Comparison of ENCODE assay signal across 12 cellular contexts in the genomic region with DNA sequence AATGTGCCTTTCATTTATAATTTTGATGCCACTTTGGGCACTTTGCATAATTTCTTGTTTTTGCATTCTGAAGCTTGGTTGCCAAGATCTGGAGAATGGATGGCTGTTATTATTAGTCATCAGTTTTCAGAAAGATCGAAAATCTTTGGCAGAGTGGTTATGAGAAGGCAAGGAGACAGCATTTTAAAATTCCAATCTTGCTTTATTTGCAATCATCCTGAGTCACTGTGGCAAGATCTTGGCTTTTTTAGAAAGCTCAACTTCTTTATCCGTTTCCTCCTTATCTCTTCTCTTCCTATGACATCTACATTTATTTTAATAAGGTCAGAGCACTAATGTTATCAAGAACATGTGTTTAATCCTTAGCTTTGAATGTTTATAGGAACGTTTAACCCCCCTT. TPM values are rescaled to one million over a fixed set of nuclear protein-coding genes. Genes with fewer than 3 reads are reported as not detected.
DNase-seq lines count a peak whose midpoint lies in the region; ATAC-seq, FAIRE-seq and TF ChIP-seq lines count a peak whose summit lies in the region.
"Had no signal": no experiment of that assay in that cellular context is flagged by ENCODE, and none has a peak within 500 bp of the region (broad histone marks: within the 10 kb centered on the region; RNA-seq: fewer than 3 reads in every experiment).

No MANE protein-coding gene starts in this region.

- H2AFZ ChIP-seq in K562 (ENCODE audit: low read depth, low read length): peak overlapping the region; percentile 88; the same call in 1 of the 2 replicates

- H3K4me2 ChIP-seq in K562 (ENCODE audit: insufficient read depth, low read length): no peak overlapping the region; the same call in 1 of the 2 replicates

- ATAC-seq in K562 (no peak), GM21825 (IDR thresholded peaks at IDR 0.05; ENCODE audit: unreplicated experiment) (no peak)

- in situ Hi-C loops in K562 (cut with MboI): no loop called here

- DNase-seq in K562 (ENCODE audit: extremely low read depth in 1 of 4, low spot score in 3 of 4) (no peak), glutamatergic neuron (no peak), tibial nerve (ENCODE audit: low spot score in 2 of 2) (no peak), C1 segment of cervical spinal cord (lab: John Stamatoyannopoulos, UW) (no peak)
- DNase-seq in activated CD4-positive, alpha-beta T cell treated with anti-CD3 and anti-CD28 coated beads for 1 hour: no peak
- DNase-seq: foreskin melanocyte, NCI-H1694, retina, uterus had no signal

- TF ChIP-seq RAD21 in K562 (CRISPR knock-in tag; conservative IDR thresholded peaks at IDR 0.05 in 1 of 2, IDR thresholded peaks at IDR 0.05 in 1 of 2): no peak

- no peak overlapping the region for H3K4me3 Mint-ChIP-seq in glutamatergic neuron (ENCODE audit: unreplicated experiment)
- H3K4me3 Mint-ChIP-seq: brain had no signal

- no peak for TF ChIP-seq POLR2A in K562 (conservative IDR thresholded peaks at IDR 0.05)
- no peak for TF ChIP-seq POLR2A in tibial nerve (IDR thresholded peaks at IDR 0.05)

- WGBS in HUES64: 88% methylated on average over 2 of the region's 3 CpGs
- WGBS in K562 (ENCODE audit: insufficient coverage, low coverage, missing lambda C conversion rate): 6% methylated on average over 3 of the region's 3 CpGs
- 45 to 53% methylated on average over 3 of the region's 3 CpGs for WGBS in tibial nerve, 2 donors

- peaks cover 9% of the 10 kb centered on the region for H3K9me3 Mint-ChIP-seq in glutamatergic neuron (ENCODE audit: unreplicated experiment)
- H3K9me3 Mint-ChIP-seq: brain had no signal

- H3K4me1 ChIP-seq in HUES64 (ENCODE audit: insufficient read depth, low read length): peaks cover 16% of the 10 kb centered on the region
- peaks cover 3 to 24% of the 10 kb centered on the region in 2 experiments; a peak in 4 of 5 replicates for H3K4me1 ChIP-seq in K562 (replicated peaks in 1 of 2; ENCODE audit: control insufficient read depth in 2 of 2, insufficient read depth in 2 of 2, low read length in 2 of 2)
- peaks cover 0 to 9% (median 0%) of the 10 kb centered on the region in 4 donors for H3K4me1 ChIP-seq in tibial nerve
- H3K4me1 ChIP-seq: uterus had no signal

- H3K9ac ChIP-seq in HUES64 (ENCODE audit: low read depth, low read length) (no peak overlapping the region), K562 (ENCODE audit: insufficient read depth in 1 of 2, low read depth in 2 of 2, low read length in 2 of 2) (no peak overlapping the region)

- H3K4me1 Mint-ChIP-seq in glutamatergic neuron (ENCODE audit: low read depth, unreplicated experiment): peaks cover 25% of the 10 kb centered on the region

- no peaks in the 10 kb centered on the region for H4K20me1 ChIP-seq in K562 (replicated peaks; ENCODE audit: control insufficient read depth, insufficient read depth, low read length)

- H3K27ac ChIP-seq in HUES64 (ENCODE audit: low read depth, low read length) (peak overlapping the region; percentile 45; the same call in 1 of the 2 replicates), K562 (ENCODE audit: extremely low read depth, low read depth, low read length) (no peak overlapping the region; the same call in 2 of the 3 replicates), tibial nerve (peak overlapping the region in 3 of 4 donors; percentile 54 to 69 (median 59))

- BruUV-seq in K562 (replicated peaks; lab: Mats Ljungman, UMichigan): no TSS peak

- H3K36me3 ChIP-seq in HUES64 (ENCODE audit: insufficient read depth, low read length) (no peaks in the 10 kb centered on the region), K562 (ENCODE audit: control insufficient read depth, insufficient read depth, low read length) (no peaks in the 10 kb centered on the region), tibial nerve (no peaks in the 10 kb centered on the region)
- H3K36me3 ChIP-seq: uterus had no signal

- no peaks in the 10 kb centered on the region for H3K9me1 ChIP-seq in K562 (ENCODE audit: control insufficient read depth, insufficient read depth, low read length)

- FAIRE-seq in K562 (lab: Jason Lieb, UNC): no peak

- H3K27me3 Mint-ChIP-seq in glutamatergic neuron (ENCODE audit: unreplicated experiment): no peaks in the 10 kb centered on the region
- H3K27me3 Mint-ChIP-seq: brain had no signal

- no peak for TF ChIP-seq CTCF in K562 (IDR thresholded peaks at IDR 0.05 in 2 of 3, conservative IDR thresholded peaks at IDR 0.05 in 1 of 3; ENCODE audit: insufficient read depth in 2 of 3, low read depth in 1 of 3, low read length in 3 of 3)
- no peak for TF ChIP-seq CTCF in glutamatergic neuron (IDR thresholded peaks at IDR 0.05; ENCODE audit: partially characterized antibody, unreplicated experiment)
- TF ChIP-seq CTCF in tibial nerve (IDR thresholded peaks at IDR 0.05): no peak

- H3K27ac Mint-ChIP-seq in glutamatergic neuron (ENCODE audit: unreplicated experiment): peak overlapping the region; percentile 87

- H3K4me3 ChIP-seq in HUES64 (ENCODE audit: low read length) (no peak overlapping the region), K562 (no peak overlapping the region), tibial nerve (no peak overlapping the region)
- H3K4me3 ChIP-seq: uterus had no signal

- H3K27me3 ChIP-seq in HUES64 (ENCODE audit: insufficient read depth, low read length) (no peaks in the 10 kb centered on the region), K562 (ENCODE audit: control insufficient read depth in 2 of 2, insufficient read depth in 2 of 2, low read length in 2 of 2) (no peaks in the 10 kb centered on the region), tibial nerve (no peaks in the 10 kb centered on the region)
- H3K27me3 ChIP-seq: uterus had no signal

- intact Hi-C loops in K562 (cut with micrococcal nuclease): no loop called here

- H3K79me2 ChIP-seq in K562 (ENCODE audit: control insufficient read depth, insufficient read depth, low read length): no peaks in the 10 kb centered on the region

- TF ChIP-seq EP300 in K562 (IDR thresholded peaks at IDR 0.05; ENCODE audit: low read length) (no peak), tibial nerve (IDR thresholded peaks at IDR 0.05) (no peak)

- no peaks in the 10 kb centered on the region for H3K36me3 Mint-ChIP-seq in glutamatergic neuron (ENCODE audit: unreplicated experiment)
- H3K36me3 Mint-ChIP-seq: brain had no signal

- POLR2A ChIA-PET in K562 (lab: Yijun Ruan, JAX): interaction anchor here (0.9 to 2.4 kb wide), 5 partner anchors 10 to 30 kb away, joined by 3 to 8 read pairs (median 4); no protein-coding TSS in a partner anchor

- H3K9me3 ChIP-seq in HUES64 (ENCODE audit: insufficient read depth, low read depth, low read length) (no peaks in the 10 kb centered on the region), K562 (replicated peaks; ENCODE audit: control insufficient read depth, insufficient read depth, low read depth, low read length) (no peaks in the 10 kb centered on the region), tibial nerve (peaks cover 0 to 2% (median 0%) of the 10 kb centered on the region in 4 donors)
- H3K9me3 ChIP-seq: uterus had no signal

- CTCF ChIA-PET in K562 (lab: Yijun Ruan, JAX; ENCODE audit: low intra/inter-chr PET ratio): no interaction called here

TF ChIP-seq in K562, 482 proteins besides CTCF, POLR2A, EP300 and RAD21 (continues in another document):
- TF ChIP-seq ZNF583 (CRISPR knock-in tag; IDR thresholded peaks at IDR 0.05) (no peak), ZNF3 (CRISPR knock-in tag; IDR thresholded peaks at IDR 0.05) (no peak), ZNF316 (IDR thresholded peaks at IDR 0.05) (peak; percentile 36)

RNA-seq across cellular contexts. Expression of gene EIF2AK3, which starts 31.1 kb away (rescaled TPM):
- 11.7 TPM for polyA plus RNA-seq in HUES64 (2013, experiment 1 of 2)
- 17.4 TPM for polyA plus RNA-seq in HUES64 (2013, experiment 2 of 2)
- total RNA-seq in K562 (2011; cell fraction: chromatin; rRNA removed; ENCODE audit: low replicate concordance): 11.0 and 50.4 TPM in 2 replicates
- total RNA-seq in K562 (2011; cell fraction: nucleolus; rRNA removed): 13.0 and 13.6 TPM in 2 replicates
- 19.3 and 21.9 TPM in 2 replicates for total RNA-seq in K562 (2011; cell fraction: nucleoplasm; rRNA removed)
- total RNA-seq in K562 (2014; rRNA removed): 7.1 and 9.3 TPM in 2 replicates
- total RNA-seq in K562 (2014; rRNA removed; fragmentation: Illumina TruSeq; extraction: Trizol): 11.6 and 14.7 TPM in 2 replicates
- total RNA-seq in K562 (2015; rRNA removed; fragmentation: Illumina TruSeq; extraction: Trizol): 10.3 and 13.1 TPM in 2 replicates
- 5.9 and 7.4 TPM in 2 replicates for total RNA-seq in K562 (2021)
- polyA plus RNA-seq in K562 (2011; rRNA removed): 6.3 and 7.5 TPM in 2 replicates
- 1.5 and 3.2 TPM in 2 replicates for polyA plus RNA-seq in K562 (2011; cell fraction: cytosol; rRNA removed)
- 6.9 and 8.7 TPM in 2 replicates for polyA plus RNA-seq in K562 (2011; cell fraction: nucleus; rRNA removed)
- polyA plus RNA-seq in K562 (2012): 6.0 and 9.5 TPM in 2 replicates
- polyA plus RNA-seq in K562 (2014; fragmentation: Illumina TruSeq; extraction: Trizol): 7.3 and 9.8 TPM in 2 replicates
- polyA plus RNA-seq in K562 (2014; fragmentation: Nextera tagmentation; extraction: Ambion mirVana): 1 to 10 TPM; 1.7 to 2.2 TPM
- 3.2 and 7.7 TPM in 2 replicates for polyA plus RNA-seq in K562 (2014; rRNA removed)
- 23.6 and 24.8 TPM in 2 replicates for polyA minus RNA-seq in K562 (2011; rRNA and poly(A)+ RNA removed)
- polyA minus RNA-seq in K562 (2011; cell fraction: cytosol; rRNA and poly(A)+ RNA removed): 5.6 and 7.8 TPM in 2 replicates
- polyA minus RNA-seq in K562 (2011; cell fraction: nucleus; rRNA and poly(A)+ RNA removed): 7.0 and 11.0 TPM in 2 replicates
- 129 TPM for total RNA-seq in glutamatergic neuron (ENCODE audit: unreplicated experiment)
- total RNA-seq in tibial nerve: 10 to 100 TPM; 19.8 to 29.1 (median 25.9) TPM

RNA-seq across cellular contexts. Expression of gene RPIA, which starts 33.2 kb away (rescaled TPM):
- polyA plus RNA-seq in HUES64 (2013, experiment 1 of 2): 18.2 TPM
- polyA plus RNA-seq in HUES64 (2013, experiment 2 of 2): 21.1 TPM
- 5.5 and 6.6 TPM in 2 replicates for total RNA-seq in K562 (2011; cell fraction: chromatin; rRNA removed; ENCODE audit: low replicate concordance)
- total RNA-seq in K562 (2011; cell fraction: nucleolus; rRNA removed): 7.0 and 7.8 TPM in 2 replicates
- total RNA-seq in K562 (2011; cell fraction: nucleoplasm; rRNA removed): 8.7 and 10.4 TPM in 2 replicates
- total RNA-seq in K562 (2014; rRNA removed) (10.0 and 11.3 TPM in 2 replicates), K562 (2014; rRNA removed; fragmentation: Illumina TruSeq; extraction: Trizol) (23.9 and 25.8 TPM in 2 replicates), K562 (2015; rRNA removed; fragmentation: Illumina TruSeq; extraction: Trizol) (19.9 and 22.9 TPM in 2 replicates), K562 (2021) (40.4 and 41.2 TPM in 2 replicates), glutamatergic neuron (ENCODE audit: unreplicated experiment) (8.1 TPM), tibial nerve (10 to 100 TPM in 1 of 4 donors, 1 to 10 TPM in 3; 6.3 to 12.2 (median 8.0) TPM)
- polyA plus RNA-seq in K562 (2011; rRNA removed) (17.4 and 30.2 TPM in 2 replicates), K562 (2014; fragmentation: Illumina TruSeq; extraction: Trizol) (37.2 and 37.4 TPM in 2 replicates), K562 (2014; fragmentation: Nextera tagmentation; extraction: Ambion mirVana) (10 to 100 TPM in 1 of 2 experiments, 1 to 10 TPM in 1; 7.8 to 15.1 TPM), K562 (2014; rRNA removed) (36.8 and 43.3 TPM in 2 replicates)
- polyA plus RNA-seq in K562 (2011; cell fraction: cytosol; rRNA removed): 16.3 and 18.5 TPM in 2 replicates
- polyA plus RNA-seq in K562 (2011; cell fraction: nucleus; rRNA removed): 8.4 and 10.7 TPM in 2 replicates
- polyA plus RNA-seq in K562 (2012): 20.4 and 34.0 TPM in 2 replicates
- 23.2 and 31.5 TPM in 2 replicates for polyA minus RNA-seq in K562 (2011; rRNA and poly(A)+ RNA removed)
- 4.6 and 13.6 TPM in 2 replicates for polyA minus RNA-seq in K562 (2011; cell fraction: cytosol; rRNA and poly(A)+ RNA removed)
- 6.1 and 7.0 TPM in 2 replicates for polyA minus RNA-seq in K562 (2011; cell fraction: nucleus; rRNA and poly(A)+ RNA removed)
